Comparison of ENCODE assay signal across 21 cellular contexts in the genomic region with DNA sequence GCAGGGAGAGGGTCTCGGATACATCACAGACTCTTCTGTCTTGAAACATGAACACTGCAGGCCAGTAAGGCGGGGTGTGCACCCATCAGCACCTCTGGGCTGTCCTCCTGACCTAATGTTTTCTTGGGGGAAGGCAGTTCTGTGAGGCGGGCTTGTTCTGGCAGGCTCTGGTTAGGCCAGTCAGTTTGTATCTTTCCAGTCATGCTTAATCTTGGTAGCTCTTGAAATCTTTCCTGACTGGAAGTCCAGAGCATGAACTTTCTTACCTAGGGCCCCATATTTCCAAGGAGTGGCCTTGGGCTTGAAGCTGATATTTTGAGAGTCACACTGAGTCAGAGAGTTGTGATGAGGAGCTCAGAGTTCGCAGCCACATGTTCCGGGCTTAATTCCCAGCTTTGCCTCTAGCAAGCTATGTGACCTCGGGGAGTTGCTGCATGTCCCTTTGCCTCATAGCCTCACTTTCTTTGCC. TPM values are rescaled to one million over a fixed set of nuclear protein-coding genes. Genes with fewer than 3 reads are reported as not detected.
DNase-seq lines count a peak whose midpoint lies in the region; ATAC-seq and TF ChIP-seq lines count a peak whose summit lies in the region.
"Had no signal": no experiment of that assay in that cellular context is flagged by ENCODE, and none has a peak within 500 bp of the region (broad histone marks: within the 10 kb centered on the region; RNA-seq: fewer than 3 reads in every experiment).

No MANE protein-coding gene starts in this region.

- H3K4me3 ChIP-seq in HCT116 (replicated peaks in 1 of 2; ENCODE audit: low read depth in 1 of 2, low read length in 2 of 2) (no peak overlapping the region), adrenal gland (no peak overlapping the region)
- H3K4me3 ChIP-seq: cardiac muscle cell, psoas muscle, upper lobe of right lung had no signal

- H3K36me3 ChIP-seq in HCT116 (ENCODE audit: control insufficient read depth in 1 of 2, insufficient read depth in 2 of 2, low read length in 2 of 2) (no peaks in the 10 kb centered on the region), adrenal gland (replicated peaks in 1 of 2) (no peaks in the 10 kb centered on the region)
- H3K36me3 ChIP-seq: cardiac muscle cell, upper lobe of right lung had no signal

- 57 to 78% (median 62%) methylated on average over 4 to 6 of the region's 6 CpGs for WGBS in adrenal gland, 4 donors

- intact Hi-C loops in HCT116 (cut with micrococcal nuclease) = loop anchor here (10.0 kb wide), 1 partner anchor 360 kb away; a partner anchor contains a TSS
- intact Hi-C loops in adrenal gland (cut with DNase I) = no loop called here

- no peak overlapping the region for H3K9ac ChIP-seq in HCT116 (ENCODE audit: low read length)

- H3K4me1 ChIP-seq in HCT116 (ENCODE audit: control insufficient read depth in 1 of 2, insufficient read depth in 2 of 2, low read length in 2 of 2) = peaks cover 0 to 12% of the 10 kb centered on the region in 2 experiments; a peak in 2 of 4 replicates
- H3K4me1 ChIP-seq in adrenal gland (replicated peaks in 1 of 2) = peaks cover 24 to 31% of the 10 kb centered on the region in 2 donors
- H3K4me1 ChIP-seq: psoas muscle, upper lobe of right lung had no signal

- POLR2A ChIA-PET in HCT116 (lab: Charles Lee) = no interaction called here

- H3K27ac ChIP-seq in HCT116 (ENCODE audit: low read depth, low read length) (no peak overlapping the region), adrenal gland (peak overlapping the region in 4 of 5 donors; percentile 58 to 83 (median 72))
- H3K27ac ChIP-seq: cardiac muscle cell, psoas muscle, upper lobe of right lung had no signal

- H3K9me2 ChIP-seq in HCT116 (ENCODE audit: insufficient read depth) = no peaks in the 10 kb centered on the region; the same call in 1 of the 2 replicates

- no peak for TF ChIP-seq RAD21 in HCT116 (IDR thresholded peaks at IDR 0.05; ENCODE audit: low read depth)

- CTCF ChIA-PET in HCT116 (lab: Charles Lee) = interaction anchor here (1.5 kb wide), 1 partner anchor 460 kb away, joined by 4 read pairs; no protein-coding TSS in a partner anchor

- H3K79me2 ChIP-seq in HCT116 (ENCODE audit: insufficient read depth, low read length) = no peaks in the 10 kb centered on the region

- no peaks in the 10 kb centered on the region for H3K27me3 ChIP-seq in HCT116 (ENCODE audit: insufficient read depth, low read length)
- no peaks in the 10 kb centered on the region for H3K27me3 ChIP-seq in adrenal gland
- H3K27me3 ChIP-seq: cardiac muscle cell, upper lobe of right lung had no signal

- DNase-seq in HCT116 (ENCODE audit: low read depth, low spot score) = no peak
- DNase-seq in adrenal gland = peak; percentile 71 to 91 (median 88)
- peak; percentile 66 for DNase-seq in fibroblast of gingiva (ENCODE audit: low read depth)
- DNase-seq in kidney tubule cell (ENCODE audit: low spot score) = peak; percentile 13
- DNase-seq in dedifferentiated amniotic fluid mesenchymal stem cell (ENCODE audit: extremely low spot score) = no peak
- DNase-seq in NCI-H748 (lab: John Stamatoyannopoulos, UW; ENCODE audit: unreplicated experiment) = no peak
- no peak for DNase-seq in SIG-M5 (lab: John Stamatoyannopoulos, UW)
- DNase-seq in midbrain (lab: John Stamatoyannopoulos, UW) = no peak
- DNase-seq: activated CD4-positive, alpha-beta T cell treated with anti-CD3 and anti-CD28 coated beads for 4 hours; activated CD8-positive, alpha-beta memory T cell treated with anti-CD3 and anti-CD28 coated beads, Interleukin-2, amount 50 U/mL, for 4 hours; activated naive CD8-positive, alpha-beta T cell treated with anti-CD3 and anti-CD28 coated beads, Interleukin-2, amount 50 U/mL, for 24 hours; COR-L47; DMS79 treated with DMSO at 0.1 percent for 48 hours; H7; head of caudate nucleus; NCI-H2081 treated with DMSO at 0.1 percent for 48 hours; NCI-H510A; SW 1271; upper lobe of right lung had no signal

- no TSS peak for BruUV-seq in HCT116 (replicated peaks; lab: Mats Ljungman, UMichigan)

- no peak overlapping the region for H3K4me2 ChIP-seq in HCT116 (ENCODE audit: low read length)

- peak overlapping the region; percentile 2 for H2AFZ ChIP-seq in HCT116 (ENCODE audit: low read depth, low read length, poor library complexity, severe bottlenecking)

- TF ChIP-seq CTCF in HCT116 (IDR thresholded peaks at IDR 0.05 in 2 of 3, conservative IDR thresholded peaks at IDR 0.05 in 1 of 3; ENCODE audit: borderline replicate concordance in 1 of 3, insufficient read depth in 1 of 3, low read depth in 2 of 3, low read length in 2 of 3) = no peak
- no peak for TF ChIP-seq CTCF in adrenal gland (IDR thresholded peaks at IDR 0.05)

- no peak for ATAC-seq in HCT116
- ATAC-seq: activated naive CD8-positive, alpha-beta T cell treated with anti-CD3 and anti-CD28 coated beads, Interleukin-2, amount 50 U/mL, for 24 hours; psoas muscle; upper lobe of right lung had no signal

- RAD21 ChIA-PET in HCT116 (lab: Charles Lee; ENCODE audit: low non-redundant PET in 1 of 2, low total read pairs in 2 of 2, uncharacterized antibody in 2 of 2, unreplicated experiment in 2 of 2) = no interaction called here

- H3K9me3 ChIP-seq in HCT116 (ENCODE audit: control insufficient read depth in 1 of 2, insufficient read depth in 1 of 2, low read depth in 1 of 2, low read length in 2 of 2) = no peaks in the 10 kb centered on the region
- no peaks in the 10 kb centered on the region for H3K9me3 ChIP-seq in adrenal gland (replicated peaks in 1 of 3)
- H3K9me3 ChIP-seq: psoas muscle, upper lobe of right lung had no signal

- no peaks in the 10 kb centered on the region for H4K20me1 ChIP-seq in HCT116 (ENCODE audit: insufficient read depth)

- TF ChIP-seq POLR2A in HCT116 (IDR thresholded peaks at IDR 0.05; ENCODE audit: borderline replicate concordance, extremely low read depth, insufficient read depth, insufficient read length) (no peak), adrenal gland (IDR thresholded peaks at IDR 0.05) (no peak)

TF ChIP-seq in HCT116, 20 proteins besides CTCF, POLR2A, EP300 and RAD21:
- TF ChIP-seq SP1 (IDR thresholded peaks at IDR 0.05; ENCODE audit: low read depth) = no peak
- TF ChIP-seq EZH2phosphoT487 (IDR thresholded peaks at IDR 0.05; ENCODE audit: borderline replicate concordance) = no peak
- no peak for TF ChIP-seq SIN3A (IDR thresholded peaks at IDR 0.05; ENCODE audit: low read depth)
- TF ChIP-seq, protein P1, sequence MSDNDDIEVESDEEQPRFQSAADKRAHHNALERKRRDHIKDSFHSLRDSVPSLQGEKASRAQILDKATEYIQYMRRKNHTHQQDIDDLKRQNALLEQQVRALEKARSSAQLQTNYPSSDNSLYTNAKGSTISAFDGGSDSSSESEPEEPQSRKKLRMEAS (IDR thresholded peaks at IDR 0.05) = no peak
- TF ChIP-seq ZNF274 (IDR thresholded peaks at IDR 0.05; ENCODE audit: low read depth, low read length) = no peak

RNA-seq across cellular contexts. Expression of a gene that starts 54.2 kb away (rescaled TPM):
- 1.1 TPM for total RNA-seq in HCT116 (2021; ENCODE audit: unreplicated experiment)
- 0.25 and 0.29 TPM in 2 replicates for polyA plus RNA-seq in HCT116 (2012)
- total RNA-seq in adrenal gland = under 1 TPM in 1 of 8 donors, not detected in 7; 0.23 TPM
- under 1 TPM; 0.07 to 0.18 (median 0.08) TPM for polyA plus RNA-seq in adrenal gland
- total RNA-seq: cardiac muscle cell, psoas muscle had no signal
- polyA plus RNA-seq: cardiac muscle cell had no signal

Comparison
In these comparisons a context has a peak if more than half of its experiments do, and no peak if none do; other contexts are left out.
1. DNase-seq: peak in adrenal gland (7 of 7), fibroblast of gingiva (single experiment) and kidney tubule cell (single experiment); none in HCT116 (single experiment), dedifferentiated amniotic fluid mesenchymal stem cell (single experiment), NCI-H748 (single experiment), SIG-M5 (single experiment) and midbrain (single experiment).